In the genomic region with DNA sequence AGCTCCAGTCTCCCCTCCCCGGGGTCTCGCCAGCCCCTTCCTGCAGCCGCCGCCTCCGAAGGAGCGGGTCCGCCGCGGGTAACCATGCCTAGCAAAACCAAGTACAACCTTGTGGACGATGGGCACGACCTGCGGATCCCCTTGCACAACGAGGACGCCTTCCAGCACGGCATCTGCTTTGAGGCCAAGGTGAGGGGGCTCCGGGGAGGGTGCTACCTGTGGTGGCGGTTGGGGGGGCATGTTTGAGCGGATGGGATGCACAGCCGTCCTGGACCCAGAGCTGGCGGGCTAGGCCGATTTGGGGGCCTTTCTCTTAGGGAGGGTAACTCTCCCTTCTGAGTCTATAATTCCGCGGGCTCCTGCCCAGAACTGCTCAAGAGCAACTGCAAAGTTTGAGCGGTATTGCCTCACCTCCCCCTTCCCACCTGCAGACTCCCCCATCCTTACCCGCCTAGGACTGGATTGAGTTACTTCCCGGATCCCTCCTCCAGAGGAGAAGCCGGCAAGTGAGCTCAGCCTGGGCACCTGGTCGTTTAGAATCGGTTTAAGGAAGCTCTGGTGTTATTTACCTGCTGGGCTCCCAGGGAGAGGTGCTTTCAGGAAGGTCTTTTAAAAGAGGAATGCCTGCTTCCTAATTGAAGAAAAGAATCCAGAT, we compare ENCODE assay signal across 8 cellular contexts. TPM values are rescaled to one million over a fixed set of nuclear protein-coding genes. Genes with fewer than 3 reads are reported as not detected.
DNase-seq lines count a peak whose midpoint lies in the region; ATAC-seq and TF ChIP-seq lines count a peak whose summit lies in the region.

No MANE protein-coding gene starts in this region.

- peak overlapping the region; percentile 64 for H3K4me3 ChIP-seq in OCI-LY7 (ENCODE audit: low read depth, low read length, poor library complexity, severe bottlenecking)
- peak overlapping the region; percentile 51 to 94 (median 78) for H3K4me3 ChIP-seq in dorsolateral prefrontal cortex
- H3K4me3 ChIP-seq in naive thymus-derived CD4-positive, alpha-beta T cell (ENCODE audit: low read length): peak overlapping the region; percentile 36

- peak overlapping the region in 1 of 9 donors; percentile 31 for H3K27ac Mint-ChIP-seq in naive thymus-derived CD4-positive, alpha-beta T cell

- POLR2A ChIA-PET in OCI-LY7 (lab: Charles Lee): no interaction called here
- POLR2A ChIA-PET in naive thymus-derived CD4-positive, alpha-beta T cell (lab: Charles Lee): no interaction called here

- H3K27ac ChIP-seq in OCI-LY7 (ENCODE audit: low read depth, low read length, poor library complexity, severe bottlenecking) (no peak overlapping the region), dorsolateral prefrontal cortex (peak overlapping the region in 41 of 59 donors; percentile 25 to 87 (median 71))
- no peak overlapping the region for H3K27ac ChIP-seq in naive thymus-derived CD4-positive, alpha-beta T cell (ENCODE audit: low read depth, low read length)

- H3K4me1 ChIP-seq in OCI-LY7 (ENCODE audit: insufficient read depth, low read length, poor library complexity, severe bottlenecking): no peaks in the 10 kb centered on the region
- peaks cover 0 to 5% of the 10 kb centered on the region in 2 donors for H3K4me1 ChIP-seq in naive thymus-derived CD4-positive, alpha-beta T cell (ENCODE audit: control insufficient read depth in 2 of 2, insufficient read depth in 2 of 2, low read length in 2 of 2)

- H3K4me1 Mint-ChIP-seq in naive thymus-derived CD4-positive, alpha-beta T cell: peaks cover 0 to 12% (median 5%) of the 10 kb centered on the region in 7 donors

- no peaks in the 10 kb centered on the region for H3K9me3 Mint-ChIP-seq in naive thymus-derived CD4-positive, alpha-beta T cell

- H3K79me2 ChIP-seq in OCI-LY7 (ENCODE audit: insufficient read depth, low read depth, low read length): no peaks in the 10 kb centered on the region

- TF ChIP-seq CTCF in OCI-LY7 (conservative IDR thresholded peaks at IDR 0.05; ENCODE audit: low read length): no peak
- no peak for TF ChIP-seq CTCF in dorsolateral prefrontal cortex (IDR thresholded peaks at IDR 0.05 in 54 of 56, conservative IDR thresholded peaks at IDR 0.05 in 2 of 56; ENCODE audit: low read depth in 1 of 56, partially characterized antibody in 56 of 56)

- H4K20me1 ChIP-seq in OCI-LY7 (ENCODE audit: insufficient read depth, low read length): no peaks in the 10 kb centered on the region

- no peaks in the 10 kb centered on the region for H3K9me3 ChIP-seq in OCI-LY7 (ENCODE audit: low read length)
- no peaks in the 10 kb centered on the region for H3K9me3 ChIP-seq in naive thymus-derived CD4-positive, alpha-beta T cell (ENCODE audit: control insufficient read depth in 2 of 3, low read length in 3 of 3)

- peak overlapping the region; percentile 79 to 90 (median 84) for H3K4me3 Mint-ChIP-seq in naive thymus-derived CD4-positive, alpha-beta T cell

- BruUV-seq in OCI-LY7 (replicated peaks; lab: Mats Ljungman, UMichigan): no TSS peak

- no peaks in the 10 kb centered on the region for H3K27me3 ChIP-seq in dorsolateral prefrontal cortex
- peaks cover 0 to 3% of the 10 kb centered on the region in 2 donors for H3K27me3 ChIP-seq in naive thymus-derived CD4-positive, alpha-beta T cell (ENCODE audit: control insufficient read depth in 2 of 2, insufficient read depth in 2 of 2, low read length in 2 of 2)

- H2AFZ ChIP-seq in OCI-LY7 (ENCODE audit: low read length): no peak overlapping the region

- peak; percentile 6 for DNase-seq in activated naive CD4-positive, alpha-beta T cell treated with Interleukin-2 at 50 U/mL for 16 hours
- no peak for DNase-seq in activated naive CD4-positive, alpha-beta T cell (lab: John Stamatoyannopoulos, UW)
- DNase-seq in OCI-LY7 (ENCODE audit: low spot score): no peak
- peak in 1 of 10 donors; percentile 17 for DNase-seq in dorsolateral prefrontal cortex
- peak in 8 of 9 donors; percentile 5 to 28 (median 11) for DNase-seq in naive thymus-derived CD4-positive, alpha-beta T cell
- DNase-seq in KG1 (lab: John Stamatoyannopoulos, UW): no peak
- DNase-seq in KBM-7: no peak

- in situ Hi-C loops in KBM-7 (cut with MboI; ENCODE audit: low pct_unique_long_range_greater_than_20kb, low sequenced_read_pairs): no loop called here

- intact Hi-C loops in OCI-LY7 (cut with micrococcal nuclease; ENCODE audit: unreplicated experiment): no loop called here
- intact Hi-C loops in dorsolateral prefrontal cortex (cut with DNase I): loop anchor here in 1 of 2 donors (5.0 kb wide), 1 partner anchor 97 kb away; no protein-coding TSS in a partner anchor
- intact Hi-C loops in naive thymus-derived CD4-positive, alpha-beta T cell (cut with micrococcal nuclease): no loop called here

- H3K9me2 ChIP-seq in OCI-LY7 (ENCODE audit: insufficient read depth, low read length): no peaks in the 10 kb centered on the region

- no peak for ATAC-seq in naive thymus-derived CD4-positive, alpha-beta T cell
- ATAC-seq in HG03159 (IDR thresholded peaks at IDR 0.05; ENCODE audit: unreplicated experiment): no peak

- peak overlapping the region; percentile 78 for H3K4me2 ChIP-seq in OCI-LY7 (ENCODE audit: low read length)

- CTCF ChIA-PET in OCI-LY7 (lab: Charles Lee; ENCODE audit: unreplicated experiment): interaction anchor here (0.6 kb wide), 1 partner anchor 157 kb away, joined by 3 read pairs; no protein-coding TSS in a partner anchor
- CTCF ChIA-PET in naive thymus-derived CD4-positive, alpha-beta T cell (lab: Charles Lee): interaction anchor here (0.6 kb wide), 1 partner anchor 502 kb away, joined by 5 read pairs; no protein-coding TSS in a partner anchor

- H3K27me3 Mint-ChIP-seq in naive thymus-derived CD4-positive, alpha-beta T cell: peaks cover 50 to 77% (median 68%) of the 10 kb centered on the region in 5 donors

- no peaks in the 10 kb centered on the region for H3K36me3 ChIP-seq in OCI-LY7 (ENCODE audit: insufficient read depth, low read length)
- H3K36me3 ChIP-seq in naive thymus-derived CD4-positive, alpha-beta T cell (ENCODE audit: control insufficient read depth in 2 of 3, insufficient read depth in 3 of 3, low read length in 3 of 3): no peaks in the 10 kb centered on the region

- no peaks in the 10 kb centered on the region for H3K36me3 Mint-ChIP-seq in naive thymus-derived CD4-positive, alpha-beta T cell

RNA-seq across cellular contexts. Expression of a gene that starts 0.7 kb away (rescaled TPM):
- not detected in 2 replicates for total RNA-seq in OCI-LY7 (2014; rRNA removed; shearing (Covaris generic))
- total RNA-seq in OCI-LY7 (2022): not detected in 2 replicates
- total RNA-seq in dorsolateral prefrontal cortex: 10 to 100 TPM; 23.1 to 93.8 (median 58.4) TPM
- total RNA-seq in naive thymus-derived CD4-positive, alpha-beta T cell: under 1 TPM in 2 of 5 experiments, not detected in 3; 0.08 to 0.15 TPM
- polyA plus RNA-seq in naive thymus-derived CD4-positive, alpha-beta T cell: not detected

RNA-seq across cellular contexts. Expression of a gene that starts 46.6 kb away (rescaled TPM):
- not detected in 2 replicates for total RNA-seq in OCI-LY7 (2014; rRNA removed; shearing (Covaris generic))
- total RNA-seq in OCI-LY7 (2022) (not detected in 2 replicates), dorsolateral prefrontal cortex (10 to 100 TPM in 7 of 120 experiments, 1 to 10 TPM in 113; 1.4 to 18.5 (median 5.7) TPM)
- under 1 TPM in 3 of 5 experiments, not detected in 2; 0.27 to 0.47 (median 0.35) TPM for total RNA-seq in naive thymus-derived CD4-positive, alpha-beta T cell
- polyA plus RNA-seq in naive thymus-derived CD4-positive, alpha-beta T cell: under 1 TPM; 0.07 to 0.24 TPM

Comparison
In these comparisons a context has a peak if more than half of its experiments do, and no peak if none do; other contexts are left out.
1. DNase-seq: peak in activated naive CD4-positive, alpha-beta T cell treated with Interleukin-2 at 50 U/mL for 16 hours (single experiment) and naive thymus-derived CD4-positive, alpha-beta T cell (8 of 9); none in activated naive CD4-positive, alpha-beta T cell (0 of 4), OCI-LY7 (single experiment), KG1 (single experiment) and KBM-7 (single experiment).
2. H3K27ac ChIP-seq: peak in dorsolateral prefrontal cortex (41 of 59); none in OCI-LY7 (single experiment) and naive thymus-derived CD4-positive, alpha-beta T cell (single experiment).
3. RNA of a gene that starts 0.7 kb away (total RNA-seq): 23.1 to 93.8 TPM in dorsolateral prefrontal cortex; 0.08 to 0.15 TPM in naive thymus-derived CD4-positive, alpha-beta T cell and not detected in OCI-LY7; every median in the first group is over 10 times any median in the second.
4. Peak in every context shown above with its lines, with median percentiles within 50 percentile points of each other: H3K4me3 ChIP-seq.